ENCODE assay signal across 27 cellular contexts in the genomic region with DNA sequence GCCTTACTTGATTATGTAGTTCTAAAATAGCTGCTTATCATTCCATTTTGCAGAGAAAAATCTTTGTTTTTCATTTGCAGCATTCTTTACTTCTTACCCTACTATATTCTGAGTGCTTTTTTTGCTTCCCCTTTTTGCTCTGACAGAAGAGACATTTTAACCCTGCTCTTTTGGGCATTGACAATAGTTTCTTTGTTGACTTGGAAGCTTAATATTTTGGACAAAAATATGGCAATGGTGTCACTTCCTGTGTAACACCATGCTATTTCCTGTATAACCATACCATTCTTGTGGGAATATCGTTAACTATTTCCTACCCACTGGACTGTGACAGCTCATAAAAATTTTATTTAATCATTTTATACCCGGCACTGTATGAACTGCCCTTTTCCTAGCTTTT.
"Had no signal": no experiment of that assay in that cellular context is flagged by ENCODE, and none has a peak within 500 bp of the region (broad histone marks: within the 10 kb centered on the region; RNA-seq: fewer than 3 reads in every experiment).

No MANE protein-coding gene starts in this region.

- H3K36me3 ChIP-seq: breast epithelium, SJSA1 had no signal

- ATAC-seq: activated CD8-positive, alpha-beta memory T cell treated with anti-CD3 and anti-CD28 coated beads, Interleukin-2, amount 10 ng/mL, durations not matched to agents 7 days and 5 days; PC-3; T-helper 17 cell had no signal

- H3K27ac ChIP-seq: breast epithelium, SJSA1 had no signal

- H3K9me3 Mint-ChIP-seq: activated CD4-positive, alpha-beta T cell treated with anti-CD3 and anti-CD28 coated beads, Interleukin-2, amount 10 ng/mL, durations not matched to agents 24 days and 14 days had no signal

- H3K4me3 ChIP-seq: breast epithelium, SJSA1 had no signal

- H3K27ac Mint-ChIP-seq: activated B cell treated with CpG ODN at 0.5 μM for 24 hours; activated CD4-positive, alpha-beta T cell treated with anti-CD3 and anti-CD28 coated beads, Interleukin-2, amount 10 ng/mL, durations not matched to agents 24 days and 14 days; activated CD8-positive, alpha-beta memory T cell treated with anti-CD3 and anti-CD28 coated beads, Interleukin-2, amount 10 ng/mL, durations not matched to agents 7 days and 5 days; activated naive CD4-positive, alpha-beta T cell treated with anti-CD3 and anti-CD28 coated beads, Interleukin-2, amount 50 U/mL, for 24 hours; activated T-cell treated with anti-CD3 and anti-CD28 coated beads, Interleukin-2, amount 50 U/mL, for 24 hours; activated T-helper 1 cell treated with anti-CD3 and anti-CD28 coated beads, Interleukin-12 subunit alpha, Interleukin-12 subunit beta, Interleukin-2, Interleukin-4 antibody, amounts not matched to agents 30 ng/mL and 10 ng/mL and 1 ng/mL, durations not matched to agents 14 hours and 24 hours and 36 hours; T-helper 17 cell had no signal

- H3K27me3 ChIP-seq: breast epithelium, SJSA1 had no signal

- H3K4me3 Mint-ChIP-seq: activated B cell treated with CpG ODN at 0.5 μM for 24 hours; activated CD4-positive, alpha-beta T cell treated with anti-CD3 and anti-CD28 coated beads, Interleukin-2, amount 10 ng/mL, durations not matched to agents 24 days and 14 days; activated CD8-positive, alpha-beta memory T cell treated with anti-CD3 and anti-CD28 coated beads, Interleukin-2, amount 10 ng/mL, durations not matched to agents 7 days and 5 days; activated naive CD4-positive, alpha-beta T cell treated with anti-CD3 and anti-CD28 coated beads, Interleukin-2, amount 50 U/mL, for 24 hours; activated T-cell treated with anti-CD3 and anti-CD28 coated beads, Interleukin-2, amount 50 U/mL, for 24 hours; activated T-helper 1 cell treated with anti-CD3 and anti-CD28 coated beads, Interleukin-12 subunit alpha, Interleukin-12 subunit beta, Interleukin-2, Interleukin-4 antibody, amounts not matched to agents 30 ng/mL and 10 ng/mL and 1 ng/mL, durations not matched to agents 14 hours and 24 hours and 36 hours; T-helper 17 cell had no signal

- H3K4me1 Mint-ChIP-seq: activated B cell treated with CpG ODN at 0.5 μM for 24 hours; activated CD4-positive, alpha-beta T cell treated with anti-CD3 and anti-CD28 coated beads, Interleukin-2, amount 10 ng/mL, durations not matched to agents 24 days and 14 days; activated CD8-positive, alpha-beta memory T cell treated with anti-CD3 and anti-CD28 coated beads, Interleukin-2, amount 10 ng/mL, durations not matched to agents 7 days and 5 days; activated naive CD4-positive, alpha-beta T cell treated with anti-CD3 and anti-CD28 coated beads, Interleukin-2, amount 50 U/mL, for 24 hours; T-helper 17 cell had no signal

- H3K9me3 ChIP-seq: breast epithelium, SJSA1 had no signal

- DNase-seq: activated B cell treated with CpG ODN at 0.5 μM for 24 hours; activated CD4-positive, alpha-beta T cell treated with anti-CD3 and anti-CD28 coated beads for 1 hour; activated CD4-positive, alpha-beta T cell treated with anti-CD3 and anti-CD28 coated beads, Interleukin-2, amount 10 ng/mL, durations not matched to agents 24 days and 14 days; activated CD4-positive, alpha-beta T cell treated with anti-CD3 and anti-CD28 coated beads, Interleukin-2, amount 50 U/mL, for 48 hours; activated CD8-positive, alpha-beta memory T cell treated with anti-CD3 and anti-CD28 coated beads, Interleukin-2, amount 10 ng/mL, durations not matched to agents 7 days and 5 days; activated effector memory CD4-positive, alpha-beta T cell treated with Interleukin-2 at 50 U/mL for 16 hours; activated naive CD4-positive, alpha-beta T cell; activated T-cell treated with anti-CD3 and anti-CD28 coated beads, Interleukin-2, amount 50 U/mL, for 24 hours; aorta; caudate nucleus; NCI-H1092 treated with DMSO at 0.1 percent for 48 hours; NCI-H1417 treated with DMSO at 0.1 percent for 48 hours; NCI-H1694; NCI-H2029; NCI-H2107; NCI-H2171 treated with DMSO at 0.1 percent for 48 hours; NCI-H345; NCI-H510A; NCI-H526 treated with DMSO at 0.1 percent for 48 hours; PC-3; SHP77; T-helper 17 cell; T-helper 9 cell had no signal

- H3K4me1 ChIP-seq: breast epithelium, SJSA1 had no signal

- H3K27me3 Mint-ChIP-seq: activated B cell treated with CpG ODN at 0.5 μM for 24 hours; activated CD4-positive, alpha-beta T cell treated with anti-CD3 and anti-CD28 coated beads, Interleukin-2, amount 10 ng/mL, durations not matched to agents 24 days and 14 days; activated CD8-positive, alpha-beta memory T cell treated with anti-CD3 and anti-CD28 coated beads, Interleukin-2, amount 10 ng/mL, durations not matched to agents 7 days and 5 days; activated naive CD4-positive, alpha-beta T cell treated with anti-CD3 and anti-CD28 coated beads, Interleukin-2, amount 50 U/mL, for 24 hours; activated T-cell treated with anti-CD3 and anti-CD28 coated beads, Interleukin-2, amount 50 U/mL, for 24 hours; T-helper 17 cell had no signal

- H3K36me3 Mint-ChIP-seq: activated CD8-positive, alpha-beta memory T cell treated with anti-CD3 and anti-CD28 coated beads, Interleukin-2, amount 10 ng/mL, durations not matched to agents 7 days and 5 days; activated naive CD4-positive, alpha-beta T cell treated with anti-CD3 and anti-CD28 coated beads, Interleukin-2, amount 50 U/mL, for 24 hours had no signal
